In genomic region chr16:31713945-31714898, GRCh38 we compare ENCODE assay signal across 8 cellular contexts.
DNase-seq lines count a peak whose midpoint lies in the region; ATAC-seq and TF ChIP-seq lines count a peak whose summit lies in the region.

No MANE protein-coding gene starts in this region.

- intact Hi-C loops in heart right ventricle (cut with DNase I) (loop anchor here in 3 of 10 donors (10.0 kb wide), 2 partner anchors 161 to 209 kb away; partner anchors contain the start of genes ZNF267 (in 3 of the 3) and RUSF1 (in 1 of the 3)), Right ventricle myocardium superior (cut with DNase I) (loop anchor here (10.0 kb wide), 1 partner anchor 161 kb away; the partner anchor contains the start of gene ZNF267), left ventricle myocardium superior (cut with micrococcal nuclease) (no loop called here), sigmoid colon (cut with DNase I) (loop anchor here (5.0 to 10.0 kb wide), 2 partner anchors 158 to 239 kb away; partner anchors contain the start of genes TGFB1I1 and ZNF267)
- intact Hi-C loops in activated CD4-positive, alpha-beta memory T cell treated with anti-CD3 and anti-CD28 coated beads for 36 hours (cut with micrococcal nuclease) = loop anchor here (1.0 to 2.0 kb wide), 2 partner anchors 13 to 155 kb away; no protein-coding TSS in a partner anchor

- H3K27ac ChIP-seq in heart right ventricle (peak overlapping the region in 9 of 10 donors; percentile 85 to 99 (median 96)), sigmoid colon (peak overlapping the region; percentile 94 to 96 (median 96))

- TF ChIP-seq POLR2A in sigmoid colon (IDR thresholded peaks at IDR 0.05) = no peak

- H3K4me1 Mint-ChIP-seq in activated CD4-positive, alpha-beta memory T cell treated with anti-CD3 and anti-CD28 coated beads for 36 hours (ENCODE audit: low read depth) = peaks cover 43% of the 10 kb centered on the region

- peak in 6 of 9 donors; percentile 4 to 26 (median 16) for TF ChIP-seq CTCF in heart right ventricle (IDR thresholded peaks at IDR 0.05)
- TF ChIP-seq CTCF in sigmoid colon (IDR thresholded peaks at IDR 0.05) = no peak

- no peaks in the 10 kb centered on the region for H3K27me3 Mint-ChIP-seq in activated CD4-positive, alpha-beta memory T cell treated with anti-CD3 and anti-CD28 coated beads for 36 hours

- H3K9me3 ChIP-seq in heart right ventricle = no peaks in the 10 kb centered on the region
- H3K9me3 ChIP-seq in sigmoid colon = no peaks in the 10 kb centered on the region

- ATAC-seq in heart right ventricle (no peak), Right ventricle myocardium superior (ENCODE audit: poor library complexity) (no peak), left ventricle myocardium superior (peak; percentile 12), HG02571 (IDR thresholded peaks at IDR 0.05; ENCODE audit: unreplicated experiment) (no peak)

- peaks cover 7 to 44% (median 24%) of the 10 kb centered on the region in 9 donors for H3K4me1 ChIP-seq in heart right ventricle
- peaks cover 0 to 30% (median 27%) of the 10 kb centered on the region in 4 donors for H3K4me1 ChIP-seq in sigmoid colon

- CTCF ChIA-PET in activated CD4-positive, alpha-beta memory T cell treated with anti-CD3 and anti-CD28 coated beads for 36 hours (lab: Charles Lee) = interaction anchor here (0.6 to 2.9 kb wide), 8 partner anchors 10 to 254 kb away, joined by 3 to 13 read pairs (median 3); partner anchors contain the start of gene ARMC5

- TF ChIP-seq EP300 in sigmoid colon (IDR thresholded peaks at IDR 0.05) = no peak

- POLR2A ChIA-PET in activated CD4-positive, alpha-beta memory T cell treated with anti-CD3 and anti-CD28 coated beads for 36 hours (lab: Charles Lee) = interaction anchor here (1.1 to 3.9 kb wide), 4 partner anchors 12 to 159 kb away, joined by 3 to 42 read pairs (median 7); partner anchors contain the start of gene ZNF267

- H3K9me3 Mint-ChIP-seq in activated CD4-positive, alpha-beta memory T cell treated with anti-CD3 and anti-CD28 coated beads for 36 hours = no peaks in the 10 kb centered on the region

- 50 to 52% methylated on average over 12 of the region's 12 CpGs for WGBS in heart right ventricle, 2 donors
- 55 to 57% methylated on average over 12 of the region's 12 CpGs for WGBS in sigmoid colon, 2 donors

- H3K27me3 ChIP-seq in heart right ventricle (no peaks in the 10 kb centered on the region), sigmoid colon (no peaks in the 10 kb centered on the region)

- peak overlapping the region; percentile 99 for H3K4me3 Mint-ChIP-seq in activated CD4-positive, alpha-beta memory T cell treated with anti-CD3 and anti-CD28 coated beads for 36 hours

- peaks cover 0 to 22% (median 0%) of the 10 kb centered on the region in 9 donors for H3K36me3 ChIP-seq in heart right ventricle
- no peaks in the 10 kb centered on the region for H3K36me3 ChIP-seq in sigmoid colon

- peaks cover 44% of the 10 kb centered on the region for H3K36me3 Mint-ChIP-seq in activated CD4-positive, alpha-beta memory T cell treated with anti-CD3 and anti-CD28 coated beads for 36 hours

- H3K4me3 ChIP-seq in heart right ventricle = peak overlapping the region; percentile 70 to 98 (median 84)
- H3K4me3 ChIP-seq in sigmoid colon = peak overlapping the region; percentile 88 to 96 (median 91)

- H3K27ac Mint-ChIP-seq in activated CD4-positive, alpha-beta memory T cell treated with anti-CD3 and anti-CD28 coated beads for 36 hours = peak overlapping the region; percentile 98

- DNase-seq in heart right ventricle = no peak
- no peak for DNase-seq in Right ventricle myocardium superior
- DNase-seq in activated CD4-positive, alpha-beta memory T cell treated with anti-CD3 and anti-CD28 coated beads for 36 hours = peak; percentile 46
- no peak for DNase-seq in left ventricle myocardium superior
- DNase-seq in sigmoid colon = no peak
- no peak for DNase-seq in GM19238 (ENCODE audit: insufficient read length, low spot score)
- DNase-seq in KG1 (lab: John Stamatoyannopoulos, UW) = no peak

Comparison
In these comparisons a context has a peak if more than half of its experiments do, and no peak if none do; other contexts are left out.
1. CTCF ChIP-seq: peak in heart right ventricle (6 of 9); none in sigmoid colon (0 of 4).